In genomic region chr7:104903044-104903443, GRCh38 we compare ENCODE assay signal across 12 cellular contexts.
"Had no signal": no experiment of that assay in that cellular context is flagged by ENCODE, and none has a peak within 500 bp of the region (broad histone marks: within the 10 kb centered on the region; RNA-seq: fewer than 3 reads in every experiment).

No MANE protein-coding gene starts in this region.

- DNase-seq: activated naive CD4-positive, alpha-beta T cell; caudate nucleus; heart right ventricle; mammary epithelial cell; sigmoid colon; spleen; stomach; testis; upper lobe of left lung had no signal

- ATAC-seq: activated CD4-positive, CD25-positive, alpha-beta regulatory T cell treated with anti-CD3 and anti-CD28 coated beads, Interleukin-2, amount 50 U/mL, for 24 hours; gastroesophageal sphincter; heart right ventricle; left lobe of liver had no signal

- H3K4me3 ChIP-seq: gastroesophageal sphincter, heart right ventricle, sigmoid colon, spleen, stomach, testis, upper lobe of left lung had no signal
